ENCODE assay signal across 8 cellular contexts in genomic region chr1:43606624-43607023, GRCh38.
"Had no signal": no experiment of that assay in that cellular context is flagged by ENCODE, and none has a peak within 500 bp of the region (broad histone marks: within the 10 kb centered on the region; RNA-seq: fewer than 3 reads in every experiment).

No MANE protein-coding gene starts in this region.

- H3K27ac ChIP-seq: GM23248, HL-60 had no signal

- H3K9me3 ChIP-seq: HAP-1 had no signal

- H3K4me1 ChIP-seq: HAP-1 had no signal

- H3K27ac Mint-ChIP-seq: HFFc6, IgD-negative memory B cell had no signal

- ATAC-seq: HCT116 had no signal

- H3K36me3 Mint-ChIP-seq: IgD-negative memory B cell had no signal

- H3K4me1 Mint-ChIP-seq: IgD-negative memory B cell had no signal

- H3K4me3 Mint-ChIP-seq: HFFc6, IgD-negative memory B cell had no signal

- DNase-seq: GM23248, GOT3, H7, HFFc6 had no signal

- H3K27me3 Mint-ChIP-seq: IgD-negative memory B cell had no signal

- H3K9ac ChIP-seq: GM23248 had no signal

- H2AFZ ChIP-seq: GM23248 had no signal

- H3K9me3 Mint-ChIP-seq: HFFc6, IgD-negative memory B cell had no signal

- H3K4me3 ChIP-seq: GM23248, HAP-1 had no signal
